In the genomic region with DNA sequence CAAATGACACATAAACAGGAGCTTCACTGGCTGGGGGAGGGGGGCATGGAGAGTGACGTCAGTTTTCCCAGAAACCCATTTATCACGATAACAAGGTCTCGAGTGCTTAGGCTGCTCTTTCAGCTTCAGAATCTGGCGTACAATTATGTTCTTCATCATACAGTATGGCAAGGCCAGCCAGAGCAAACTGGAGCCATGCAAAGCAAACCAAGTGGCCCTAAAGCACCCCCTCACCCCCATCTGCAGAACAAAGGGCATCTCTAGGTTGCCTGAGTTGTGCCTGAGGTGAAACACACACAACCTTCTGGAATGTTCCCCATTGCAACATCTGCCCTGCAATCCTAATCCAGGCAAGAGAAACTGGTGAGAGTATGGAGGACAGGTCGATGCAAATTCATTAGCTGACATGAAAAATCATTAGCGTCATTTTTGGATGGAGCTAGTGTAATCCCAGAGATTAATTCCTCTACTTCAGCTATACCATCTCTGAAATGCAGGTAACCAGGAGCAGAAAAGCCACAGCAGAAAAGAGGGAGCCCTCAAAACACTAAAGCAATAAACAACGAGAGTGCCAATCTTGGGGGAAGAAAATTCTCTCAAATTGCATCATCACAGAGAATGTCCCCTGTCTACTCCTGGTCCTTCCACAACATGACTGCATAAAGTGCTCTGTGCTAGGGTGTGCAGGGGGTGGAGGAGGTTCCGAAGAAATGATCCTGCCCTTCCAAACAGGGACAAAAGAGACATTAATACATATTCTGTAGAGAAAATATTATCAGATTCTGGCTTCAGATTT, we compare ENCODE assay signal across 8 cellular contexts. TPM values are rescaled to one million over a fixed set of nuclear protein-coding genes. Genes with fewer than 3 reads are reported as not detected.
DNase-seq lines count a peak whose midpoint lies in the region; ATAC-seq and TF ChIP-seq lines count a peak whose summit lies in the region.

No MANE protein-coding gene starts in this region.

- no peak overlapping the region for H3K4ac ChIP-seq in mesendoderm (ENCODE audit: low read depth, low read length)

- H3K27ac Mint-ChIP-seq in CD8-positive, alpha-beta memory T cell = peak overlapping the region; percentile 81 to 99 (median 95)

- no peak for TF ChIP-seq POLR2A in vagina (IDR thresholded peaks at IDR 0.05)

- ATAC-seq in HG02642 (IDR thresholded peaks at IDR 0.05; ENCODE audit: poor library complexity, unreplicated experiment) = no peak

- no peak overlapping the region for H3K18ac ChIP-seq in mesendoderm (ENCODE audit: low read length)

- no peak overlapping the region for H2BK15ac ChIP-seq in mesendoderm (replicated peaks; ENCODE audit: low read depth)

- H3K4me1 ChIP-seq in CD8-positive, alpha-beta memory T cell (ENCODE audit: insufficient read depth, low read length) = peaks cover 38% of the 10 kb centered on the region
- no peaks in the 10 kb centered on the region for H3K4me1 ChIP-seq in mesendoderm (ENCODE audit: control insufficient read depth, low read depth, low read length)
- H3K4me1 ChIP-seq in vagina = peaks cover 15% of the 10 kb centered on the region

- H3K9ac ChIP-seq in mesendoderm (ENCODE audit: low read length) = no peak overlapping the region

- no peaks in the 10 kb centered on the region for H3K9me3 Mint-ChIP-seq in CD8-positive, alpha-beta memory T cell

- CTCF ChIA-PET in CD8-positive, alpha-beta memory T cell (lab: Charles Lee) = interaction anchor here (0.7 to 5.6 kb wide), 8 partner anchors 9 to 77 kb away, joined by 3 to 32 read pairs (median 5); no protein-coding TSS in a partner anchor

- H4K8ac ChIP-seq in mesendoderm (ENCODE audit: low read depth, low read length) = no peak overlapping the region

- H3K36me3 Mint-ChIP-seq in CD8-positive, alpha-beta memory T cell = peaks cover 2 to 28% (median 4%) of the 10 kb centered on the region in 3 donors

- no peaks in the 10 kb centered on the region for H3K79me2 ChIP-seq in mesendoderm (ENCODE audit: control insufficient read depth, insufficient read depth, low read length)

- H3K36me3 ChIP-seq in CD8-positive, alpha-beta memory T cell (ENCODE audit: insufficient read depth, low read length) = no peaks in the 10 kb centered on the region
- no peaks in the 10 kb centered on the region for H3K36me3 ChIP-seq in mesendoderm (ENCODE audit: control insufficient read depth, insufficient read depth, low read length)
- H3K36me3 ChIP-seq in vagina = no peaks in the 10 kb centered on the region

- H2BK5ac ChIP-seq in mesendoderm (ENCODE audit: low read length) = no peak overlapping the region

- H4K5ac ChIP-seq in mesendoderm (ENCODE audit: low read length) = no peak overlapping the region

- no peaks in the 10 kb centered on the region for H3K27me3 ChIP-seq in CD8-positive, alpha-beta memory T cell (ENCODE audit: insufficient read depth, low read length, poor library complexity, severe bottlenecking)
- H3K27me3 ChIP-seq in mesendoderm (ENCODE audit: insufficient read depth, low read length, poor library complexity) = no peaks in the 10 kb centered on the region
- H3K27me3 ChIP-seq in vagina = no peaks in the 10 kb centered on the region

- peak overlapping the region; percentile 97 to 99 (median 99) for H3K4me3 Mint-ChIP-seq in CD8-positive, alpha-beta memory T cell

- no peak for TF ChIP-seq CTCF in vagina (IDR thresholded peaks at IDR 0.05)

- WGBS in mesendoderm (ENCODE audit: extremely low coverage, insufficient coverage, low lambda C conversion rate) = no CpG with 5 or more reads among the region's 8 CpGs

- H2AK5ac ChIP-seq in mesendoderm (ENCODE audit: low read length) = no peak overlapping the region

- H3K4me1 Mint-ChIP-seq in CD8-positive, alpha-beta memory T cell = peaks cover 43 to 62% (median 58%) of the 10 kb centered on the region in 3 donors

- peak overlapping the region; percentile 3 for H3K56ac ChIP-seq in mesendoderm (ENCODE audit: low read length)

- no peak overlapping the region for H3K4me2 ChIP-seq in mesendoderm (ENCODE audit: low read length)

- H3K9me3 ChIP-seq in CD8-positive, alpha-beta memory T cell (ENCODE audit: low read length) = no peaks in the 10 kb centered on the region
- no peaks in the 10 kb centered on the region for H3K9me3 ChIP-seq in vagina

- H3K23ac ChIP-seq in mesendoderm (ENCODE audit: low read length) = no peak overlapping the region

- H3K27me3 Mint-ChIP-seq in CD8-positive, alpha-beta memory T cell = peaks cover 0 to 4% of the 10 kb centered on the region in 2 donors

- no peak overlapping the region for H2BK120ac ChIP-seq in mesendoderm (ENCODE audit: low read depth, low read length)

- POLR2A ChIA-PET in CD8-positive, alpha-beta memory T cell (lab: Charles Lee) = interaction anchor here (0.5 to 3.9 kb wide), 9 partner anchors 9 to 208 kb away, joined by 3 to 55 read pairs (median 4); partner anchors contain the start of genes RPL39 and SOWAHD

- peak in 2 of 5 donors; percentile 54 to 59 for DNase-seq in CD8-positive, alpha-beta memory T cell
- DNase-seq in NCI-H2227 (lab: John Stamatoyannopoulos, UW; ENCODE audit: unreplicated experiment) = peak; percentile 88
- DNase-seq in activated T-helper 9 cell treated with anti-CD3 and anti-CD28 coated beads, Interleukin-2, amount 50 U/mL, for 16 hours (ENCODE audit: low read depth) = peak; percentile 61
- DNase-seq in mesendoderm = peak; percentile 52
- DNase-seq in vagina (ENCODE audit: extremely low spot score in 2 of 2) = no peak
- no peak for DNase-seq in middle frontal gyrus (ENCODE audit: extremely low spot score, low spot score)
- no peak for DNase-seq in GM19240 (ENCODE audit: insufficient read length, low spot score)

- H3K79me1 ChIP-seq in mesendoderm (ENCODE audit: low read length) = no peaks in the 10 kb centered on the region

- H3K4me3 ChIP-seq in CD8-positive, alpha-beta memory T cell (ENCODE audit: low read length) = peak overlapping the region; percentile 78
- H3K4me3 ChIP-seq in mesendoderm (ENCODE audit: low read length) (no peak overlapping the region), vagina (peak overlapping the region in 1 of 2 donors; percentile 58)

- intact Hi-C loops in vagina (cut with DNase I) = loop anchor here (10.0 kb wide), 1 partner anchor 86 kb away; the partner anchor contains the start of gene NKRF

- H3K27ac ChIP-seq in CD8-positive, alpha-beta memory T cell (ENCODE audit: low read depth, low read length) = peak overlapping the region; percentile 89
- H3K27ac ChIP-seq in mesendoderm (ENCODE audit: low read depth, low read length) (no peak overlapping the region), vagina (peak overlapping the region; percentile 78)

RNA-seq across cellular contexts. Expression of gene SEPTIN6, which starts 1.8 kb away (rescaled TPM):
- 100 to 1,000 TPM; 122 to 125 TPM for total RNA-seq in CD8-positive, alpha-beta memory T cell
- polyA plus RNA-seq in CD8-positive, alpha-beta memory T cell = 229 TPM
- polyA plus RNA-seq in mesendoderm (2013, experiment 1 of 2) = 19.8 TPM
- 20.8 TPM for polyA plus RNA-seq in mesendoderm (2013, experiment 2 of 2)
- total RNA-seq in vagina = 25.8 TPM

Comparison
In these comparisons a context has a peak if more than half of its experiments do, and no peak if none do; other contexts are left out.
1. DNase-seq: peak in NCI-H2227 (single experiment), activated T-helper 9 cell treated with anti-CD3 and anti-CD28 coated beads, Interleukin-2, amount 50 U/mL, for 16 hours (single experiment) and mesendoderm (single experiment); none in vagina (0 of 2), middle frontal gyrus (single experiment) and GM19240 (single experiment).